Comparison of ENCODE assay signal across 17 cellular contexts in the genomic region with DNA sequence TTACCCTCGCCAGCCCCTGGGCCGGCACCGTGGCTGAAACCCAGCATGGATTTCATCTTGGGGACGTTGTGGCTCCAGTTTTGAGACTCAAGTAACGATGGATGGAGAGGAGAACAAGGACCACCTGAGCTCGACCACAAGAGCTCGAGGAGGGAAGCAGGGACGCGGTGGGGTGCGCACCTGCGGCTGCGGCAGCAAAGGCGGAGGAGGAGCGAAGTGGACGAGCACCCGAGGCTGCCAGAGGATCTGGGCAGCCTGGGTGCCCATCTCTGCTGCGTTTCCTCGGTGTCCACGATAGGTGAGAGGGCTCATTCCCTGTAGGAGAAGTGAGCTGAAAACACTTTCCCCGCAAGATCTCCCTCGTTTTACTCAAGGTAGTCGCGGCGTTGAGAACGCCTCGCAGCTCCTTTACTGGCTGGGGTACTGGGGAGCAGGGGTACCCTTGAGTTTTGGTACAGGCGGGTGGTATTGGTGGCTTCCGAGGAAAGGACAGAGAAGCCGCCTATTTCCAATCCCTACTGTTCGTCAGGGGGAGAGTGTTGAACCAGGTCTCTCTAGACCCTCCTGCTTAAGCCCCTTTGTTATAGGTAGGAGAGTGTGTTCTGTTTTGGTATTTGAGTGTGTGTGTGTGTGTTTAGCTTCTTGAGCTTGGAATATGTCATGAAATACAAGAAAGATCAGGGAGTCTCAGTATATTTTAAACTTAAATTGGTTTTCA.
DNase-seq lines count a peak whose midpoint lies in the region; ATAC-seq and TF ChIP-seq lines count a peak whose summit lies in the region.
"Had no signal": no experiment of that assay in that cellular context is flagged by ENCODE, and none has a peak within 500 bp of the region (broad histone marks: within the 10 kb centered on the region; RNA-seq: fewer than 3 reads in every experiment).

No MANE protein-coding gene starts in this region.

- intact Hi-C loops in activated T-helper 1 cell treated with anti-CD3 and anti-CD28 coated beads, Interleukin-12 subunit alpha, Interleukin-12 subunit beta, Interleukin-2, Interleukin-4 antibody, amounts not matched to agents 30 ng/mL and 10 ng/mL and 1 ng/mL, durations not matched to agents 14 hours and 24 hours and 36 hours (cut with micrococcal nuclease): no loop called here

- H3K4me3 Mint-ChIP-seq in GM23338 (peak overlapping the region; percentile 72), H9 (peak overlapping the region; percentile 60 to 81)
- H3K4me3 Mint-ChIP-seq in activated T-helper 1 cell treated with anti-CD3 and anti-CD28 coated beads, Interleukin-12 subunit alpha, Interleukin-12 subunit beta, Interleukin-2, Interleukin-4 antibody, amounts not matched to agents 30 ng/mL and 10 ng/mL and 1 ng/mL, durations not matched to agents 14 hours and 24 hours and 36 hours: no peak overlapping the region
- H3K4me3 Mint-ChIP-seq: CD8-positive, alpha-beta T cell had no signal

- no peak overlapping the region; the same call in 1 of the 2 replicates for H2AFZ ChIP-seq in GM23338
- H2AFZ ChIP-seq in H9 (ENCODE audit: low read length): no peak overlapping the region
- no peak overlapping the region for H2AFZ ChIP-seq in MM.1S (ENCODE audit: low read length)

- no peak overlapping the region for H2BK120ac ChIP-seq in H9 (ENCODE audit: low read depth, low read length, poor library complexity, severe bottlenecking)

- no peak overlapping the region for H4K91ac ChIP-seq in H9 (ENCODE audit: insufficient read length, low read depth, low read length)

- H3K14ac ChIP-seq in H9 (ENCODE audit: insufficient read depth, low read length): no peak overlapping the region

- H3K36me3 ChIP-seq in GM23338 (ENCODE audit: insufficient read depth) (no peaks in the 10 kb centered on the region), iPS-20b (ENCODE audit: insufficient read depth, low read depth, low read length) (no peaks in the 10 kb centered on the region), MM.1S (replicated peaks; ENCODE audit: insufficient read depth, low read length) (no peaks in the 10 kb centered on the region)
- H3K36me3 ChIP-seq: SJCRH30 had no signal

- no peak overlapping the region for H3K56ac ChIP-seq in H9 (ENCODE audit: insufficient read length, low read depth, low read length)

- H3K4ac ChIP-seq in H9 (ENCODE audit: low read depth, low read length): no peak overlapping the region

- no peak overlapping the region for H2BK12ac ChIP-seq in H9 (ENCODE audit: insufficient read length, low read depth, low read length)

- no CpG with 5 or more reads among the region's 30 CpGs for WGBS in H9 (ENCODE audit: extremely low coverage, insufficient read length, low lambda C conversion rate)

- H3K79me1 ChIP-seq in H9 (ENCODE audit: insufficient read depth, low read depth, low read length, poor library complexity, severe bottlenecking): no peaks in the 10 kb centered on the region

- no peak overlapping the region for H2BK15ac ChIP-seq in H9 (ENCODE audit: low read depth, low read length)

- H4K20me1 ChIP-seq in GM23338 (replicated peaks; ENCODE audit: insufficient read depth): peaks cover 19% of the 10 kb centered on the region
- no peaks in the 10 kb centered on the region for H4K20me1 ChIP-seq in H9 (ENCODE audit: control insufficient read depth, insufficient read depth, insufficient read length)
- H4K20me1 ChIP-seq in MM.1S (ENCODE audit: insufficient read depth, low read length): no peaks in the 10 kb centered on the region

- no peak overlapping the region for H3K18ac ChIP-seq in H9 (ENCODE audit: insufficient read length, low read depth, low read length)

- H3K4me2 ChIP-seq in GM23338: peak overlapping the region; percentile 75
- H3K4me2 ChIP-seq in H9 (ENCODE audit: insufficient read depth, insufficient read length, low read length): peak overlapping the region; percentile 40
- H3K4me2 ChIP-seq in MM.1S (ENCODE audit: low read depth, low read length): no peak overlapping the region

- H2BK5ac ChIP-seq in H9 (ENCODE audit: insufficient read length, low read length): no peak overlapping the region

- TF ChIP-seq CTCF in GM23338 (conservative IDR thresholded peaks at IDR 0.05; ENCODE audit: low read depth in 2 of 2): no peak
- no peak for TF ChIP-seq CTCF in H9 (conservative IDR thresholded peaks at IDR 0.05)
- no peak for TF ChIP-seq CTCF in MM.1S (IDR thresholded peaks at IDR 0.05; ENCODE audit: low read length)

- no peak overlapping the region for H3T11ph ChIP-seq in H9 (ENCODE audit: low read length)

- peaks cover 3% of the 10 kb centered on the region for H3K23me2 ChIP-seq in H9 (ENCODE audit: insufficient read length, low read depth, low read length, poor library complexity, severe bottlenecking)

- H3K23ac ChIP-seq in H9 (ENCODE audit: insufficient read length, low read depth, low read length): no peak overlapping the region

- H3K4me3 ChIP-seq in GM23338: peak overlapping the region; percentile 57
- H3K4me3 ChIP-seq in iPS-20b (ENCODE audit: low read length): peak overlapping the region; percentile 54
- H3K4me3 ChIP-seq in MM.1S (ENCODE audit: low read length): no peak overlapping the region
- H3K4me3 ChIP-seq: SJCRH30 had no signal

- no peak for DNase-seq in GM23338 (ENCODE audit: low spot score)
- DNase-seq in H9: peak; percentile 40
- no peak for DNase-seq in activated T-helper 1 cell treated with anti-CD3 and anti-CD28 coated beads, Interleukin-12 subunit alpha, Interleukin-12 subunit beta, Interleukin-2, Interleukin-4 antibody, amounts not matched to agents 30 ng/mL and 10 ng/mL and 1 ng/mL, durations not matched to agents 14 hours and 24 hours and 36 hours (ENCODE audit: low spot score)
- no peak for DNase-seq in MM.1S
- no peak for DNase-seq in iPS-NIHi7 (ENCODE audit: extremely low spot score)
- DNase-seq: CD8-positive, alpha-beta T cell; DND-41; GF-D8; NCI-H1436 treated with DMSO at 0.1 percent for 48 hours; NCI-H2081 treated with DMSO at 0.1 percent for 48 hours; NCI-H2227 treated with DMSO at 0.1 percent for 48 hours; NCI-H524 treated with DMSO at 0.1 percent for 48 hours; OCI-M1; RPMI8226; SJCRH30 had no signal

- peaks cover 31% of the 10 kb centered on the region for H3K4me1 ChIP-seq in GM23338 (ENCODE audit: insufficient read depth)
- H3K4me1 ChIP-seq in H9 (ENCODE audit: insufficient read depth, low read length): no peaks in the 10 kb centered on the region; the same call in 1 of the 2 replicates
- H3K4me1 ChIP-seq in iPS-20b (ENCODE audit: insufficient read depth, low read length): no peaks in the 10 kb centered on the region; the same call in 1 of the 2 replicates
- no peaks in the 10 kb centered on the region; the same call in 1 of the 2 replicates for H3K4me1 ChIP-seq in MM.1S (ENCODE audit: low read length)
- H3K4me1 ChIP-seq: SJCRH30 had no signal

- H4K8ac ChIP-seq in H9 (replicated peaks; ENCODE audit: insufficient read length, low read depth, low read length): no peak overlapping the region

- H4K5ac ChIP-seq in H9 (ENCODE audit: insufficient read length, low read depth, low read length): no peak overlapping the region

- H3K9ac ChIP-seq in H9 (ENCODE audit: extremely low read depth, insufficient read length, low read length): no peak overlapping the region
- no peak overlapping the region for H3K9ac ChIP-seq in iPS-20b (ENCODE audit: low read depth, low read length)
- no peak overlapping the region for H3K9ac ChIP-seq in MM.1S (ENCODE audit: low read length)

- no peak overlapping the region for H3K27ac ChIP-seq in GM23338 (ENCODE audit: low read depth)
- no peak overlapping the region for H3K27ac ChIP-seq in H9 (ENCODE audit: insufficient read length, low read depth, low read length)
- no peak overlapping the region for H3K27ac ChIP-seq in iPS-20b (ENCODE audit: low read length)
- no peak overlapping the region for H3K27ac ChIP-seq in MM.1S (ENCODE audit: low read length)
- H3K27ac ChIP-seq: SJCRH30 had no signal

- H3K27ac Mint-ChIP-seq in GM23338 (no peak overlapping the region), H9 (no peak overlapping the region)
- H3K27ac Mint-ChIP-seq in activated T-helper 1 cell treated with anti-CD3 and anti-CD28 coated beads, Interleukin-12 subunit alpha, Interleukin-12 subunit beta, Interleukin-2, Interleukin-4 antibody, amounts not matched to agents 30 ng/mL and 10 ng/mL and 1 ng/mL, durations not matched to agents 14 hours and 24 hours and 36 hours: peak overlapping the region; percentile 1
- H3K27ac Mint-ChIP-seq: CD8-positive, alpha-beta T cell had no signal

- H3K4me1 Mint-ChIP-seq in GM23338 (peaks cover 24% of the 10 kb centered on the region), H9 (peaks cover 14 to 33% of the 10 kb centered on the region in 2 experiments)
- peaks cover 20% of the 10 kb centered on the region for H3K4me1 Mint-ChIP-seq in activated T-helper 1 cell treated with anti-CD3 and anti-CD28 coated beads, Interleukin-12 subunit alpha, Interleukin-12 subunit beta, Interleukin-2, Interleukin-4 antibody, amounts not matched to agents 30 ng/mL and 10 ng/mL and 1 ng/mL, durations not matched to agents 14 hours and 24 hours and 36 hours (ENCODE audit: low read depth)

- H3K9me3 ChIP-seq in H9 (ENCODE audit: control insufficient read depth, low read depth, low read length) (no peaks in the 10 kb centered on the region), iPS-20b (ENCODE audit: insufficient read depth, low read depth, low read length) (no peaks in the 10 kb centered on the region; the same call in 1 of the 2 replicates), MM.1S (replicated peaks; ENCODE audit: insufficient read depth, low read length) (no peaks in the 10 kb centered on the region)
- H3K9me3 ChIP-seq: SJCRH30 had no signal

- H2BK20ac ChIP-seq in H9 (ENCODE audit: low read depth, low read length, poor library complexity, severe bottlenecking): no peak overlapping the region

- H3K9me3 Mint-ChIP-seq in GM23338 (peaks cover 15% of the 10 kb centered on the region), H9 (peaks cover 4 to 29% of the 10 kb centered on the region in 2 experiments; a peak in 4 of 5 replicates)
- peaks cover 12% of the 10 kb centered on the region for H3K9me3 Mint-ChIP-seq in activated T-helper 1 cell treated with anti-CD3 and anti-CD28 coated beads, Interleukin-12 subunit alpha, Interleukin-12 subunit beta, Interleukin-2, Interleukin-4 antibody, amounts not matched to agents 30 ng/mL and 10 ng/mL and 1 ng/mL, durations not matched to agents 14 hours and 24 hours and 36 hours

- H3F3A ChIP-seq in GM23338 (replicated peaks; ENCODE audit: low read depth): peaks cover 30% of the 10 kb centered on the region
- no peaks in the 10 kb centered on the region for H3F3A ChIP-seq in MM.1S (ENCODE audit: insufficient read depth, low read length)

- H3K9me2 ChIP-seq in GM23338 (ENCODE audit: insufficient read depth) (no peaks in the 10 kb centered on the region), MM.1S (replicated peaks; ENCODE audit: insufficient read depth, low read length) (no peaks in the 10 kb centered on the region)

- ATAC-seq in GM23338: no peak
- no peak for ATAC-seq in HG03442 (IDR thresholded peaks at IDR 0.05; ENCODE audit: unreplicated experiment)
- ATAC-seq: CD8-positive, alpha-beta T cell had no signal

- peaks cover 3% of the 10 kb centered on the region; the same call in 1 of the 3 replicates for H3K36me3 Mint-ChIP-seq in GM23338 (ENCODE audit: low read depth)
- H3K36me3 Mint-ChIP-seq in H9 (ENCODE audit: insufficient read depth in 1 of 3, low read depth in 3 of 3): peaks cover 0 to 1% (median 0%) of the 10 kb centered on the region in 3 experiments; a peak in 1 of 7 replicates
- H3K36me3 Mint-ChIP-seq in activated T-helper 1 cell treated with anti-CD3 and anti-CD28 coated beads, Interleukin-12 subunit alpha, Interleukin-12 subunit beta, Interleukin-2, Interleukin-4 antibody, amounts not matched to agents 30 ng/mL and 10 ng/mL and 1 ng/mL, durations not matched to agents 14 hours and 24 hours and 36 hours (ENCODE audit: low read depth): peaks cover 5% of the 10 kb centered on the region
- H3K36me3 Mint-ChIP-seq: CD8-positive, alpha-beta T cell had no signal

- no peak overlapping the region for H2AK5ac ChIP-seq in H9 (ENCODE audit: insufficient read length, low read length)

- H3K27me3 ChIP-seq in GM23338 (ENCODE audit: insufficient read depth): peaks cover 87% of the 10 kb centered on the region
- H3K27me3 ChIP-seq in H9 (ENCODE audit: insufficient read depth, low read length): peaks cover 68% of the 10 kb centered on the region
- peaks cover 98% of the 10 kb centered on the region for H3K27me3 ChIP-seq in iPS-20b (ENCODE audit: insufficient read depth, low read length)
- 0 out of 2 replicates have a peak, but pooled peaks cover 12% of the 10 kb centered on the region for H3K27me3 ChIP-seq in MM.1S (replicated peaks; ENCODE audit: insufficient read depth, low read length)
- H3K27me3 ChIP-seq: SJCRH30 had no signal

- H3K27me3 Mint-ChIP-seq in GM23338 (ENCODE audit: insufficient read depth, low read depth, poor library complexity) (peaks cover 99% of the 10 kb centered on the region), H9 (ENCODE audit: low read depth) (peaks cover 100% of the 10 kb centered on the region)
- peaks cover 87% of the 10 kb centered on the region for H3K27me3 Mint-ChIP-seq in activated T-helper 1 cell treated with anti-CD3 and anti-CD28 coated beads, Interleukin-12 subunit alpha, Interleukin-12 subunit beta, Interleukin-2, Interleukin-4 antibody, amounts not matched to agents 30 ng/mL and 10 ng/mL and 1 ng/mL, durations not matched to agents 14 hours and 24 hours and 36 hours (ENCODE audit: insufficient read depth)

- no peaks in the 10 kb centered on the region for H3K79me2 ChIP-seq in GM23338 (replicated peaks; ENCODE audit: insufficient read depth)
- no peaks in the 10 kb centered on the region for H3K79me2 ChIP-seq in H9 (ENCODE audit: insufficient read depth, low read length)
- H3K79me2 ChIP-seq in MM.1S (ENCODE audit: low read length): no peaks in the 10 kb centered on the region
